19 cellular contexts compared by ENCODE assay signal in the genomic region with DNA sequence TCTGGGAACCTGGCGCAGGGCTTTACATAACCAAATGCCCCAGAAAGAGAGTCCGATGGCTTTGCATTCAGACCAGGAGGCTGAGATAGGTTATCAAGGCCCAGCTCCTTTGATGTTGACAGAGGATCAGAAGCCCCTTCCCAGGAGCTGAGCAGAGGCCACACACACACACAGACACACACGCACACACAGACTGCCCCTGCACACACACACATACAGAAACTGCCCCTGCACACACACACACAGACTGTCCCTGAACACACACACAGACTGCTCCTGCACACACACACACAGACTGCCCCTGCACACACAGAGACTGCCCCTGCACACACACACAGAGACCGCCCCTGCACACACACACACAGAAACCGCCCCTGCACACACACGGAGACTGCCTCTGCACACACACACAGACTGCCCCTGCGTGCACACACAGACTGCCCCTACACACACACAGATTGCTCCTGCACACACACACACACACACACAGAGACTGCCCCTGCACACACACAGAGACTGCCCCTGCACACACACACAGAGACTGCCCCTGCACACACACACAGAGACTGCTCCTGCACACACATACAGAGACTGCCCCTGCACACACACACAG. TPM values are rescaled to one million over a fixed set of nuclear protein-coding genes. Genes with fewer than 3 reads are reported as not detected.
"Had no signal": no experiment of that assay in that cellular context is flagged by ENCODE, and none has a peak within 500 bp of the region (broad histone marks: within the 10 kb centered on the region; RNA-seq: fewer than 3 reads in every experiment).

No MANE protein-coding gene starts in this region.

RNA-seq across cellular contexts. Expression of a gene that starts 12.5 kb away (rescaled TPM):
- total RNA-seq: heart left ventricle, kidney, left colon, left lung, liver, lower lobe of right lung, mammary epithelial cell, mucosa of gallbladder, osteoblast, pancreas, psoas muscle, sigmoid colon, spleen, thyroid gland, transverse colon, upper lobe of right lung had no signal
- polyA plus RNA-seq: immature natural killer cell; liver; mammary epithelial cell; naive thymus-derived CD8-positive, alpha-beta T cell; sigmoid colon; small intestine; spleen had no signal

RNA-seq across cellular contexts. Expression of a gene that starts 27.0 kb away (rescaled TPM):
- total RNA-seq: heart left ventricle; kidney; left colon; left lung; liver; lower lobe of right lung; mammary epithelial cell; mucosa of gallbladder; naive thymus-derived CD8-positive, alpha-beta T cell; osteoblast; pancreas; psoas muscle; sigmoid colon; spleen; thyroid gland; transverse colon; upper lobe of right lung had no signal
- polyA plus RNA-seq: heart left ventricle; immature natural killer cell; liver; mammary epithelial cell; naive thymus-derived CD8-positive, alpha-beta T cell; pancreas; psoas muscle; sigmoid colon; small intestine; spleen had no signal
